15 cellular contexts compared by ENCODE assay signal in genomic region chr3:136925425-136926190, GRCh38. TPM values are rescaled to one million over a fixed set of nuclear protein-coding genes. Genes with fewer than 3 reads are reported as not detected.
DNase-seq lines count a peak whose midpoint lies in the region; ATAC-seq and TF ChIP-seq lines count a peak whose summit lies in the region.
"Had no signal": no experiment of that assay in that cellular context is flagged by ENCODE, and none has a peak within 500 bp of the region (broad histone marks: within the 10 kb centered on the region; RNA-seq: fewer than 3 reads in every experiment).

No MANE protein-coding gene starts in this region.

- peaks cover 55% of the 10 kb centered on the region for H3K4me1 Mint-ChIP-seq in activated CD4-positive, alpha-beta memory T cell treated with anti-CD3 and anti-CD28 coated beads for 36 hours (ENCODE audit: low read depth)
- peaks cover 49% of the 10 kb centered on the region for H3K4me1 Mint-ChIP-seq in activated CD4-positive, alpha-beta memory T cell treated with anti-CD3 and anti-CD28 coated beads, Interleukin-2, amount 10 ng/mL, durations not matched to agents 7 days and 5 days

- no peaks in the 10 kb centered on the region for H3K27me3 ChIP-seq in upper lobe of right lung

- no peak overlapping the region for H3K9ac ChIP-seq in SK-N-MC (ENCODE audit: insufficient read length)
- H3K9ac ChIP-seq: parathyroid adenoma had no signal

- no peak for TF ChIP-seq CTCF in upper lobe of right lung (IDR thresholded peaks at IDR 0.05)

- peak overlapping the region; percentile 52 for H3K27ac Mint-ChIP-seq in activated CD4-positive, alpha-beta memory T cell treated with anti-CD3 and anti-CD28 coated beads for 36 hours
- H3K27ac Mint-ChIP-seq in activated CD4-positive, alpha-beta memory T cell treated with anti-CD3 and anti-CD28 coated beads, Interleukin-2, amount 10 ng/mL, durations not matched to agents 7 days and 5 days: no peak overlapping the region

- H3K9me3 Mint-ChIP-seq in activated CD4-positive, alpha-beta memory T cell treated with anti-CD3 and anti-CD28 coated beads for 36 hours: no peaks in the 10 kb centered on the region
- H3K9me3 Mint-ChIP-seq in activated CD4-positive, alpha-beta memory T cell treated with anti-CD3 and anti-CD28 coated beads, Interleukin-2, amount 10 ng/mL, durations not matched to agents 7 days and 5 days: no peaks in the 10 kb centered on the region

- no peak for DNase-seq in activated CD4-positive, alpha-beta memory T cell treated with anti-CD3 and anti-CD28 coated beads for 36 hours
- no peak for DNase-seq in activated CD4-positive, alpha-beta memory T cell treated with anti-CD3 and anti-CD28 coated beads, Interleukin-2, amount 10 ng/mL, durations not matched to agents 7 days and 5 days
- DNase-seq in SK-N-MC (ENCODE audit: low read depth, low spot score): peak; percentile 86
- no peak for DNase-seq in upper lobe of right lung
- no peak for DNase-seq in T1000 (lab: John Stamatoyannopoulos, UW)
- no peak for DNase-seq in dermis blood vessel endothelial cell
- DNase-seq: activated CD8-positive, alpha-beta memory T cell treated with anti-CD3 and anti-CD28 coated beads, Interleukin-2, amount 50 U/mL, for 48 hours; anterior cingulate cortex; GDM1; NCI-H2107; stimulated activated CD4-positive, alpha-beta T cell treated with anti-CD3 and anti-CD28 coated beads, Interleukin-4, amount 100 ng/mL, for 1 hour had no signal

- H3K4me3 Mint-ChIP-seq in activated CD4-positive, alpha-beta memory T cell treated with anti-CD3 and anti-CD28 coated beads for 36 hours: no peak overlapping the region
- no peak overlapping the region for H3K4me3 Mint-ChIP-seq in activated CD4-positive, alpha-beta memory T cell treated with anti-CD3 and anti-CD28 coated beads, Interleukin-2, amount 10 ng/mL, durations not matched to agents 7 days and 5 days

- CTCF ChIA-PET in activated CD4-positive, alpha-beta memory T cell treated with anti-CD3 and anti-CD28 coated beads for 36 hours (lab: Charles Lee): interaction anchor here (0.6 kb wide), 1 partner anchor 892 kb away, joined by 3 read pairs; no protein-coding TSS in a partner anchor
- CTCF ChIA-PET in activated CD4-positive, alpha-beta memory T cell treated with anti-CD3 and anti-CD28 coated beads, Interleukin-2, amount 10 ng/mL, durations not matched to agents 7 days and 5 days (lab: Charles Lee): no interaction called here

- H3K27ac ChIP-seq in SK-N-MC (peak overlapping the region; percentile 51), upper lobe of right lung (no peak overlapping the region)
- H3K27ac ChIP-seq: parathyroid adenoma had no signal

- peaks cover 6% of the 10 kb centered on the region; the same call in 1 of the 2 replicates for H3K9me3 ChIP-seq in SK-N-MC (ENCODE audit: low read depth, low read length)
- no peaks in the 10 kb centered on the region for H3K9me3 ChIP-seq in upper lobe of right lung

- peaks cover 15% of the 10 kb centered on the region for H3K36me3 Mint-ChIP-seq in activated CD4-positive, alpha-beta memory T cell treated with anti-CD3 and anti-CD28 coated beads for 36 hours
- H3K36me3 Mint-ChIP-seq in activated CD4-positive, alpha-beta memory T cell treated with anti-CD3 and anti-CD28 coated beads, Interleukin-2, amount 10 ng/mL, durations not matched to agents 7 days and 5 days (ENCODE audit: low read depth): peaks cover 35% of the 10 kb centered on the region

- POLR2A ChIA-PET in activated CD4-positive, alpha-beta memory T cell treated with anti-CD3 and anti-CD28 coated beads for 36 hours (lab: Charles Lee): no interaction called here
- POLR2A ChIA-PET in activated CD4-positive, alpha-beta memory T cell treated with anti-CD3 and anti-CD28 coated beads, Interleukin-2, amount 10 ng/mL, durations not matched to agents 7 days and 5 days (lab: Charles Lee): interaction anchor here (1.0 to 1.2 kb wide), 2 partner anchors 9 to 64 kb away, joined by 3 read pairs; partner anchors contain the start of gene NCK1

- H3K27me3 Mint-ChIP-seq in activated CD4-positive, alpha-beta memory T cell treated with anti-CD3 and anti-CD28 coated beads for 36 hours: no peaks in the 10 kb centered on the region
- no peaks in the 10 kb centered on the region for H3K27me3 Mint-ChIP-seq in activated CD4-positive, alpha-beta memory T cell treated with anti-CD3 and anti-CD28 coated beads, Interleukin-2, amount 10 ng/mL, durations not matched to agents 7 days and 5 days

- intact Hi-C loops in activated CD4-positive, alpha-beta memory T cell treated with anti-CD3 and anti-CD28 coated beads for 36 hours (cut with micrococcal nuclease): loop anchor here (10.0 kb wide), 1 partner anchor 731 kb away; the partner anchor contains the start of gene MSL2
- intact Hi-C loops in upper lobe of right lung (cut with DNase I): no loop called here

- H3K4me1 ChIP-seq in upper lobe of right lung: peaks cover 24% of the 10 kb centered on the region
- H3K4me1 ChIP-seq: parathyroid adenoma had no signal

- H3K36me3 ChIP-seq in SK-N-MC (ENCODE audit: insufficient read depth, low read length) (peaks cover 21% of the 10 kb centered on the region), upper lobe of right lung (no peaks in the 10 kb centered on the region)

- H3K4me3 ChIP-seq in SK-N-MC (peak overlapping the region; percentile 43), upper lobe of right lung (no peak overlapping the region)
- H3K4me3 ChIP-seq: lung had no signal

- ATAC-seq in HG02798 (IDR thresholded peaks at IDR 0.05; ENCODE audit: poor library complexity, unreplicated experiment) (peak; percentile 48), upper lobe of right lung (peak; percentile 54), GM18870 (IDR thresholded peaks at IDR 0.05; ENCODE audit: unreplicated experiment) (no peak)

RNA-seq across cellular contexts. Expression of gene IL20RB, which starts 32.2 kb away (rescaled TPM):
- total RNA-seq in activated CD4-positive, alpha-beta memory T cell treated with anti-CD3 and anti-CD28 coated beads for 36 hours: under 1 TPM; 0.80 to 0.97 TPM
- total RNA-seq in activated CD4-positive, alpha-beta memory T cell treated with anti-CD3 and anti-CD28 coated beads, Interleukin-2, amount 10 ng/mL, durations not matched to agents 7 days and 5 days: 1 to 10 TPM; 1.4 to 1.6 TPM
- total RNA-seq in upper lobe of right lung (3.7 TPM), dermis blood vessel endothelial cell (0.60 and 1.7 TPM in 2 replicates)
